ENCODE assay signal across 25 cellular contexts in the genomic region with DNA sequence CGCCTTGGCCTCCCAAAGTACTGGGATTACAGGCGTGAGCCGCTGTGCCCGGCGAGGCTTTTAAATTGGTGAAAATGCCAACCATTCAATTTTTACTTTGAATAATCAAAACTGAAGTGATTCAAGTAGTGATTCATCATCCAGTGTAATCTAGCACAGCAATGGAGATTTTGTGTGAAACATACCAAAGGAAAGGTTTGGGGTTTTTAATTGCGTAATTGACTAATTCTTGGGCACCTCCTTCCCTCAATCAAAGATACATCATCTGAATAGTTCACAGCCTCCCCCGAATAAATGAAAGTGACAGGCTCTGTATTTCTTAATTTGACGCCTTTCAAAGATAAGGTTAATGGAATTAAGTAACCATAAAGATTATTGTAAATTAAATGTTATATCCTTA.
"Had no signal": no experiment of that assay in that cellular context is flagged by ENCODE, and none has a peak within 500 bp of the region (broad histone marks: within the 10 kb centered on the region; RNA-seq: fewer than 3 reads in every experiment).

No MANE protein-coding gene starts in this region.

- H3K36me3 ChIP-seq: left lung, lower lobe of right lung, right atrium auricular region, right lobe of liver, stomach, thyroid gland, upper lobe of right lung had no signal

- H3K4me2 ChIP-seq: hepatocyte had no signal

- H3K4me3 ChIP-seq: hepatocyte, left lung, lower lobe of right lung, psoas muscle, right atrium auricular region, right lobe of liver, skin epidermis, stomach, testis, thyroid gland, upper lobe of right lung had no signal

- ATAC-seq: left colon; left lung; lower lobe of right lung; naive thymus-derived CD8-positive, alpha-beta T cell; psoas muscle; right lobe of liver; stimulated activated naive B cell treated with anti-CD40 and anti-IgM and Interleukin-4, amounts not matched to agents 10 μg/mL and 1 μg/mL and 100 μg/mL, for 72 hours; stimulated activated naive CD8-positive, alpha-beta T cell treated with anti-CD3 and anti-CD28 coated beads, Interleukin-15, Interleukin-2, amounts not matched to agents 100 U/mL and 50 U/mL, for 24 hours; upper lobe of right lung had no signal

- H3K9me3 ChIP-seq: left lung, lower lobe of right lung, psoas muscle, right atrium auricular region, right lobe of liver, stomach, testis, thyroid gland, upper lobe of right lung had no signal

- H3K9ac ChIP-seq: parathyroid adenoma had no signal

- DNase-seq: kidney; left colon; left lung; lower lobe of right lung; mammary epithelial cell; mesenchymal stem cell; naive thymus-derived CD8-positive, alpha-beta T cell; nucleus accumbens; psoas muscle; right lobe of liver; stimulated activated CD4-positive, alpha-beta T cell treated with anti-CD3 and anti-CD28 coated beads, Interleukin-12 subunit alpha, Interleukin-12 subunit beta, amount 100 ng/mL, for 4 hours; stimulated activated CD4-positive, alpha-beta T cell treated with anti-CD3 and anti-CD28 coated beads, Interleukin-15, amount 100 ng/mL, for 24 hours; stimulated activated CD4-positive, alpha-beta T cell treated with anti-CD3 and anti-CD28 coated beads, Interleukin-2, amount 100 ng/mL, for 24 hours; stimulated activated CD4-positive, alpha-beta T cell treated with anti-CD3 and anti-CD28 coated beads, Interleukin-4, amount 100 ng/mL, for 1 hour; stimulated activated naive B cell treated with anti-CD40 and anti-IgM and Interleukin-4, amounts not matched to agents 10 μg/mL and 1 μg/mL and 100 μg/mL, for 72 hours; stimulated activated naive CD8-positive, alpha-beta T cell treated with anti-CD3 and anti-CD28 coated beads, Interleukin-15, Interleukin-2, amounts not matched to agents 100 U/mL and 50 U/mL, for 24 hours; stomach; testis; thyroid gland; trophoblast cell; upper lobe of right lung had no signal

- H2AFZ ChIP-seq: hepatocyte, parathyroid adenoma had no signal

- H3K27me3 ChIP-seq: hepatocyte, left lung, right atrium auricular region, right lobe of liver, stomach, testis, thyroid gland, upper lobe of right lung had no signal

- H3K27ac ChIP-seq: hepatocyte, left lung, lower lobe of right lung, parathyroid adenoma, psoas muscle, right atrium auricular region, right lobe of liver, skin epidermis, stomach, testis, thyroid gland, upper lobe of right lung had no signal

- H3K79me2 ChIP-seq: hepatocyte, parathyroid adenoma had no signal

- H3K4me1 ChIP-seq: left lung, lower lobe of right lung, parathyroid adenoma, right atrium auricular region, right lobe of liver, stomach, testis, thyroid gland, upper lobe of right lung had no signal
